In the genomic region with DNA sequence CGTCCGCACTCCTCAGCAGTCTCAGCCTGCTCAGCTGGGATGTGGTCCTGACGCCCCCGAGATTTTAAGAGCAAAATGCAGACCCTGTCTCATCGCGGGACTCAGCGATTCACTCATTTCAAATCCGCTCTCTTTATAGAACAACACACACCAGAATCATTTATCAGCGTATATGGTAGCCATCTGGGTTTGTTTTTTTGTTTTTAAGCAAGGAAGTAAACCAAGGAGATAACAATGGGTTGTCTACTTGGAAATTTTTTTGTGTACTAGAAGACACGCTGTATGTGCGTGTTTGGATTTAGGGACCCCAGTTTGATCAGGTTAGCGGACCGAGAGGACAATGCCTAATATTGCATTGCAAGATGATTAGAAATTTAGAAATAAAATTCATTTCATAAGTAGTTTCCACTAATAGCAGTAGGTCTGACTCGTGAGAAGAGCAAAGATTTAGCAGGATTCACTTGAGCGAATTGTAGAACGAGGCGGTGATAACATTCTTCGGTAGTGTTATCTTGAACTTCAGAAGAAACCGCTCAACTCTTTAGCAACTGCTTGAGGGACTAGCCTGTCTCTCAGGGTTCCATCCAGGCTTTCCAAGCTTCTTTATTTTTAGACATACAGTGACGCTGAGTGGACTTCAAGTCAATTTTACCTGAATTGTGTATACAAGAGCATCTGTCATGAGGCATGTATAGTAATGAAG, we compare ENCODE assay signal across 8 cellular contexts. TPM values are rescaled to one million over a fixed set of nuclear protein-coding genes. Genes with fewer than 3 reads are reported as not detected.
DNase-seq lines count a peak whose midpoint lies in the region; ATAC-seq and TF ChIP-seq lines count a peak whose summit lies in the region.

No MANE protein-coding gene starts in this region.

- DNase-seq in BE2C, result no peak
- peak; percentile 4 for DNase-seq in RPMI7951 (ENCODE audit: low read depth)
- no peak for DNase-seq in effector memory CD4-positive, alpha-beta T cell
- peak in 3 of 10 donors; percentile 21 to 37 (median 25) for DNase-seq in naive thymus-derived CD8-positive, alpha-beta T cell
- DNase-seq in hepatic stellate cell (ENCODE audit: low spot score), result no peak
- no peak for DNase-seq in activated CD4-positive, alpha-beta T cell treated with anti-CD3 and anti-CD28 coated beads, Interleukin-2, amount 50 U/mL, for 48 hours

- peak overlapping the region; percentile 98 for H3K27ac ChIP-seq in effector memory CD4-positive, alpha-beta T cell (ENCODE audit: insufficient read depth, low read length, poor library complexity, severe bottlenecking)

- no peaks in the 10 kb centered on the region for H3K9me3 ChIP-seq in BE2C
- H3K9me3 ChIP-seq in effector memory CD4-positive, alpha-beta T cell (ENCODE audit: control insufficient read depth, low read length), result no peaks in the 10 kb centered on the region

- no peaks in the 10 kb centered on the region for H3K4me1 ChIP-seq in BE2C
- peaks cover 4% of the 10 kb centered on the region for H3K4me1 ChIP-seq in effector memory CD4-positive, alpha-beta T cell (ENCODE audit: control insufficient read depth, insufficient read depth, low read length, poor library complexity, severe bottlenecking)

- TF ChIP-seq CTCF in BE2C (IDR thresholded peaks at IDR 0.05; ENCODE audit: low read depth, low read length), result no peak

- peaks cover 17 to 73% (median 64%) of the 10 kb centered on the region in 4 donors for H3K4me1 Mint-ChIP-seq in naive thymus-derived CD8-positive, alpha-beta T cell

- peak overlapping the region; percentile 90 to 99 (median 98) for H3K4me3 Mint-ChIP-seq in naive thymus-derived CD8-positive, alpha-beta T cell

- H3K9me3 Mint-ChIP-seq in naive thymus-derived CD8-positive, alpha-beta T cell, result no peaks in the 10 kb centered on the region

- ATAC-seq in GM18858 (IDR thresholded peaks at IDR 0.05; ENCODE audit: unreplicated experiment) (peak; percentile 9), HG03066 (IDR thresholded peaks at IDR 0.05; ENCODE audit: low read depth, unreplicated experiment) (peak; percentile 2)
- peak in 1 of 2 donors; percentile 2 for ATAC-seq in naive thymus-derived CD8-positive, alpha-beta T cell

- H3K4me3 ChIP-seq in BE2C (ENCODE audit: low read depth, low read length), result peak overlapping the region; percentile 73
- H3K4me3 ChIP-seq in effector memory CD4-positive, alpha-beta T cell (ENCODE audit: insufficient read depth, low read depth, low read length, poor library complexity, severe bottlenecking), result peak overlapping the region; percentile 95

- no peaks in the 10 kb centered on the region for H3K36me3 ChIP-seq in BE2C
- no peaks in the 10 kb centered on the region for H3K36me3 ChIP-seq in effector memory CD4-positive, alpha-beta T cell (ENCODE audit: control insufficient read depth, insufficient read depth, low read length)

- peaks cover 0 to 25% (median 0%) of the 10 kb centered on the region in 3 donors for H3K36me3 Mint-ChIP-seq in naive thymus-derived CD8-positive, alpha-beta T cell

- H3K27me3 Mint-ChIP-seq in naive thymus-derived CD8-positive, alpha-beta T cell, result peaks cover 0 to 1% (median 0%) of the 10 kb centered on the region in 5 donors

- H3K27ac Mint-ChIP-seq in naive thymus-derived CD8-positive, alpha-beta T cell, result peak overlapping the region; percentile 94 to 100 (median 98)

- POLR2A ChIA-PET in naive thymus-derived CD8-positive, alpha-beta T cell (lab: Charles Lee), result interaction anchor here (1.1 to 2.6 kb wide), 4 partner anchors 8 to 129 kb away, joined by 3 to 38 read pairs (median 6); partner anchors contain the start of gene MRPL39

- H3K27me3 ChIP-seq in BE2C, result no peaks in the 10 kb centered on the region
- no peaks in the 10 kb centered on the region for H3K27me3 ChIP-seq in effector memory CD4-positive, alpha-beta T cell (replicated peaks; ENCODE audit: control insufficient read depth, insufficient read depth, low read length, poor library complexity, severe bottlenecking)

RNA-seq across cellular contexts. Expression of gene GABPA, which starts 1.3 kb away (rescaled TPM):
- 22.9 TPM for polyA plus RNA-seq in BE2C (2012; ENCODE audit: insufficient read depth, insufficient read length, low read depth)
- 19.0 and 23.8 TPM in 2 replicates for total RNA-seq in RPMI7951 (2014; rRNA removed; shearing (Covaris generic))
- 10 to 100 TPM; 34.2 to 34.5 TPM for total RNA-seq in naive thymus-derived CD8-positive, alpha-beta T cell
- polyA plus RNA-seq in naive thymus-derived CD8-positive, alpha-beta T cell, result 10 to 100 TPM; 16.8 to 18.4 (median 16.8) TPM

RNA-seq across cellular contexts. Expression of gene ATP5PF, which starts 1.3 kb away (rescaled TPM):
- 160 TPM for polyA plus RNA-seq in BE2C (2012; ENCODE audit: insufficient read depth, insufficient read length, low read depth)
- 100 and 114 TPM in 2 replicates for total RNA-seq in RPMI7951 (2014; rRNA removed; shearing (Covaris generic))
- total RNA-seq in naive thymus-derived CD8-positive, alpha-beta T cell, result 10 to 100 TPM; 63.3 to 68.3 TPM
- polyA plus RNA-seq in naive thymus-derived CD8-positive, alpha-beta T cell, result 100 to 1,000 TPM; 328 to 439 (median 390) TPM
